14 cellular contexts compared by ENCODE assay signal in genomic region chr17:31678431-31678830, GRCh38.
A peak's percentile ranks its signal among the peaks of the same experiment; 100 is the strongest.
DNase-seq lines count a peak whose midpoint lies in the region; ATAC-seq, FAIRE-seq and TF ChIP-seq lines count a peak whose summit lies in the region.
"Had no signal": no experiment of that assay in that cellular context is flagged by ENCODE, and none has a peak within 500 bp of the region (broad histone marks: within the 10 kb centered on the region; RNA-seq: fewer than 3 reads in every experiment).

No MANE protein-coding gene starts in this region.

- H3K27ac Mint-ChIP-seq in CD14-positive monocyte (peak overlapping the region in 1 of 7 donors; percentile 81), HFFc6 (no peak overlapping the region)
- H3K27ac Mint-ChIP-seq: activated CD8-positive, alpha-beta T cell treated with anti-CD3 and anti-CD28 coated beads for 36 hours; activated naive CD4-positive, alpha-beta T cell treated with anti-CD3 and anti-CD28 coated beads for 36 hours; CD4-positive, CD25-positive, alpha-beta regulatory T cell had no signal

- no TSS peak for BruUV-seq in HepG2 (replicated peaks; lab: Mats Ljungman, UMichigan)

- in situ Hi-C loops in HepG2 (cut with HindIII; ENCODE audit: extremely low pct_ligation_motif_present, low pct_unique_long_range_greater_than_20kb), result no loop called here

- CTCF ChIA-PET in HepG2 (lab: Yijun Ruan, JAX; ENCODE audit: low intra/inter-chr PET ratio, low total read pairs), result no interaction called here

- no peak overlapping the region for H3K27ac ChIP-seq in HepG2 (ENCODE audit: extremely low read length, insufficient read depth, low read length)

- H3K9me3 Mint-ChIP-seq in CD14-positive monocyte, result peaks cover 0 to 6% (median 0%) of the 10 kb centered on the region in 7 donors
- peaks cover 3% of the 10 kb centered on the region; the same call in 1 of the 2 replicates for H3K9me3 Mint-ChIP-seq in HFFc6
- H3K9me3 Mint-ChIP-seq: activated CD8-positive, alpha-beta T cell treated with anti-CD3 and anti-CD28 coated beads for 36 hours; activated naive CD4-positive, alpha-beta T cell treated with anti-CD3 and anti-CD28 coated beads for 36 hours had no signal

- H3K4me1 ChIP-seq in adipocyte (ENCODE audit: control insufficient read depth, insufficient read depth, low read length) (peaks cover 36% of the 10 kb centered on the region), HepG2 (ENCODE audit: insufficient read depth, low read length) (no peaks in the 10 kb centered on the region; the same call in 1 of the 2 replicates)

- intact Hi-C loops in CD14-positive monocyte (cut with micrococcal nuclease), result loop anchor here in 1 of 2 donors (1.0 kb wide), 1 partner anchor 81 kb away; no protein-coding TSS in a partner anchor
- intact Hi-C loops in HepG2 (cut with micrococcal nuclease; ENCODE audit: unreplicated experiment), result no loop called here

- no peak for TF ChIP-seq POLR2A in HepG2 (IDR thresholded peaks at IDR 0.05; ENCODE audit: insufficient read depth in 1 of 2, low read depth in 2 of 2, low read length in 2 of 2)

- ATAC-seq in HepG2 (peak; percentile 30; the same call in 1 of the 3 replicates), HG02623 (IDR thresholded peaks at IDR 0.05; ENCODE audit: unreplicated experiment) (no peak), GM19023 (IDR thresholded peaks at IDR 0.05; ENCODE audit: unreplicated experiment) (no peak), HG02981 (IDR thresholded peaks at IDR 0.05; ENCODE audit: unreplicated experiment) (no peak)
- ATAC-seq: activated CD8-positive, alpha-beta T cell treated with anti-CD3 and anti-CD28 coated beads for 36 hours had no signal

- no peak for TF ChIP-seq CTCF in CD14-positive monocyte (IDR thresholded peaks at IDR 0.05)
- TF ChIP-seq CTCF in HFFc6 (IDR thresholded peaks at IDR 0.05), result no peak
- TF ChIP-seq CTCF in HepG2 (CRISPR knock-in tag; IDR thresholded peaks at IDR 0.05), result no peak

- TF ChIP-seq RAD21 in HepG2 (CRISPR knock-in tag; IDR thresholded peaks at IDR 0.05), result no peak

- H3K4me3 Mint-ChIP-seq in CD14-positive monocyte (no peak overlapping the region), HFFc6 (no peak overlapping the region)
- H3K4me3 Mint-ChIP-seq: activated CD8-positive, alpha-beta T cell treated with anti-CD3 and anti-CD28 coated beads for 36 hours; activated naive CD4-positive, alpha-beta T cell treated with anti-CD3 and anti-CD28 coated beads for 36 hours had no signal

- FAIRE-seq in HepG2 (lab: Jason Lieb, UNC), result no peak

- H3K4me2 ChIP-seq in HepG2 (ENCODE audit: low read depth, low read length), result no peak overlapping the region

- no peaks in the 10 kb centered on the region for H3K79me2 ChIP-seq in HepG2 (ENCODE audit: insufficient read depth, low read length)

- H3K9ac ChIP-seq in adipocyte (ENCODE audit: low read length), result no peak overlapping the region
- no peak overlapping the region for H3K9ac ChIP-seq in HepG2 (ENCODE audit: insufficient read depth, low read depth, low read length)

- POLR2A ChIA-PET in HepG2 (lab: Yijun Ruan, JAX), result no interaction called here

- H3K36me3 Mint-ChIP-seq in CD14-positive monocyte, result no peaks in the 10 kb centered on the region
- H3K36me3 Mint-ChIP-seq in HFFc6 (ENCODE audit: low read depth), result peaks cover 4% of the 10 kb centered on the region; the same call in 1 of the 2 replicates
- H3K36me3 Mint-ChIP-seq: CD4-positive, CD25-positive, alpha-beta regulatory T cell had no signal

- no peak overlapping the region for H2AFZ ChIP-seq in HepG2 (ENCODE audit: low read length)

- TF ChIP-seq EP300 in HepG2 (IDR thresholded peaks at IDR 0.05; ENCODE audit: low read depth in 2 of 2, low read length in 2 of 2) (no peak), HepG2 (CRISPR knock-in tag; IDR thresholded peaks at IDR 0.05; ENCODE audit: borderline replicate concordance) (no peak)

- H3K4me3 ChIP-seq in adipocyte (ENCODE audit: low read length) (no peak overlapping the region), HepG2 (replicated peaks in 1 of 3; ENCODE audit: insufficient read depth in 1 of 3, low read depth in 2 of 3, low read length in 3 of 3) (no peak overlapping the region)

- no peaks in the 10 kb centered on the region for H4K20me1 ChIP-seq in HepG2 (ENCODE audit: insufficient read depth, low read length)

- DNase-seq in CD14-positive monocyte (ENCODE audit: low spot score) (peak; percentile 73), HFFc6 (peak; percentile 28), adipocyte (ENCODE audit: low read depth) (peak; percentile 55), HepG2 (ENCODE audit: low spot score) (no peak), putamen (ENCODE audit: low spot score) (no peak)
- DNase-seq: activated CD8-positive, alpha-beta T cell treated with anti-CD3 and anti-CD28 coated beads for 36 hours; activated naive CD4-positive, alpha-beta T cell treated with anti-CD3 and anti-CD28 coated beads for 36 hours; CD4-positive, CD25-positive, alpha-beta regulatory T cell; central memory CD4-positive, alpha-beta T cell; NCI-H1930; NK-92 treated with Interleukin-12 subunit alpha and Interleukin-12 subunit beta, amount 100 ng/mL, for 24 hours had no signal

- H3K27me3 ChIP-seq in adipocyte (replicated peaks; ENCODE audit: control insufficient read depth, insufficient read depth, low read length), result no peaks in the 10 kb centered on the region
- peaks cover 0 to 15% of the 10 kb centered on the region in 2 experiments; a peak in 4 of 5 replicates for H3K27me3 ChIP-seq in HepG2 (ENCODE audit: control insufficient read depth in 1 of 2, insufficient read depth in 2 of 2, low read length in 2 of 2)

- WGBS in HepG2 (ENCODE audit: low lambda C conversion rate), result 17% methylated on average over 1 of the region's 1 CpG

- peaks cover 12% of the 10 kb centered on the region for H3K4me1 Mint-ChIP-seq in CD14-positive monocyte
- peaks cover 35% of the 10 kb centered on the region for H3K4me1 Mint-ChIP-seq in HFFc6 (ENCODE audit: low read depth)
- H3K4me1 Mint-ChIP-seq: CD4-positive, CD25-positive, alpha-beta regulatory T cell had no signal

- H3K36me3 ChIP-seq in adipocyte (ENCODE audit: control insufficient read depth, insufficient read depth, low read length, severe bottlenecking) (no peaks in the 10 kb centered on the region), HepG2 (replicated peaks in 1 of 2; ENCODE audit: control insufficient read depth in 1 of 2, insufficient read depth in 2 of 2, low read length in 2 of 2) (no peaks in the 10 kb centered on the region)

- H3K9me3 ChIP-seq in adipocyte (ENCODE audit: control insufficient read depth, low read length), result no peaks in the 10 kb centered on the region
- H3K9me3 ChIP-seq in HepG2 (ENCODE audit: low read length), result no peaks in the 10 kb centered on the region

- H3K27me3 Mint-ChIP-seq in CD14-positive monocyte (ENCODE audit: low read depth in 3 of 3) (peaks cover 9 to 30% (median 11%) of the 10 kb centered on the region in 3 donors), HFFc6 (ENCODE audit: insufficient read depth) (no peaks in the 10 kb centered on the region; the same call in 1 of the 2 replicates)

TF ChIP-seq in HepG2, 621 proteins besides CTCF, POLR2A, EP300 and RAD21:
- TF ChIP-seq CEBPB (IDR thresholded peaks at IDR 0.05; ENCODE audit: borderline replicate concordance, low read depth, low read length) (0 out of 2 replicates have a peak, but pooled peaks have one; percentile 6), PTBP1 (IDR thresholded peaks at IDR 0.05; ENCODE audit: low read depth, low read length, poor library complexity, severe bottlenecking) (no peak)
TF ChIP-seq in HepG2: peak in this region for 1.

Comparison
In these comparisons a context has a peak if more than half of its experiments do, and no peak if none do; other contexts are left out.
1. DNase-seq: peak in CD14-positive monocyte (single experiment), HFFc6 (single experiment) and adipocyte (single experiment); none in HepG2 (single experiment) and putamen (single experiment).